21 cellular contexts compared by ENCODE assay signal in genomic region chr14:98501335-98501734, GRCh38.
DNase-seq lines count a peak whose midpoint lies in the region; ATAC-seq, FAIRE-seq and TF ChIP-seq lines count a peak whose summit lies in the region.
"Had no signal": no experiment of that assay in that cellular context is flagged by ENCODE, and none has a peak within 500 bp of the region (broad histone marks: within the 10 kb centered on the region; RNA-seq: fewer than 3 reads in every experiment).

No MANE protein-coding gene starts in this region.

- H3K27me3 ChIP-seq in breast epithelium, result no peaks in the 10 kb centered on the region
- no peaks in the 10 kb centered on the region for H3K27me3 ChIP-seq in bronchial epithelial cell (ENCODE audit: control insufficient read depth, insufficient read depth, low read length)
- H3K27me3 ChIP-seq in CD4-positive, alpha-beta T cell (ENCODE audit: control insufficient read depth, insufficient read depth, low read length), result no peaks in the 10 kb centered on the region
- H3K27me3 ChIP-seq: BE2C, SJCRH30 had no signal

- ATAC-seq in CD4-positive, alpha-beta T cell (ENCODE audit: poor library complexity), result no peak

- POLR2A ChIA-PET in MCF 10A (lab: Yijun Ruan, JAX), result interaction anchor here (0.8 to 1.5 kb wide), 4 partner anchors 30 to 598 kb away, joined by 3 to 6 read pairs (median 3); no protein-coding TSS in a partner anchor
- POLR2A ChIA-PET in CD4-positive, alpha-beta T cell (lab: Charles Lee), result no interaction called here

- peak; percentile 79 for DNase-seq in MCF 10A (ENCODE audit: unreplicated experiment)
- DNase-seq in breast epithelium (ENCODE audit: low spot score in 2 of 2), result no peak
- DNase-seq in bronchial epithelial cell (ENCODE audit: low read depth), result peak; percentile 94
- DNase-seq in mucosa of gallbladder (ENCODE audit: low spot score), result peak; percentile 41
- no peak for DNase-seq in dermis blood vessel endothelial cell
- DNase-seq in stimulated activated CD8-positive, alpha-beta memory T cell treated with anti-CD3 and anti-CD28 coated beads, Interleukin-4, amount 100 ng/mL, for 48 hours, result no peak
- DNase-seq in CD4-positive, alpha-beta T cell, result no peak
- no peak for DNase-seq in mesothelial cell of epicardium (ENCODE audit: low spot score in 2 of 2, unreplicated experiment in 2 of 2)
- DNase-seq: 8988T; BE2C; Calu3; CD4-positive, alpha-beta memory T cell; DMS53; MM.1S; NCI-H1092 treated with DMSO at 0.1 percent for 48 hours; NCI-H2107; NCI-H2227 treated with DMSO at 0.1 percent for 48 hours; NCI-H524 treated with DMSO at 0.1 percent for 48 hours; RPMI8226; SJCRH30 had no signal

- H3K27me3 Mint-ChIP-seq in MCF 10A (ENCODE audit: insufficient read depth, unreplicated experiment) (no peaks in the 10 kb centered on the region), mesothelial cell of epicardium (ENCODE audit: low read depth) (peaks cover 11% of the 10 kb centered on the region)
- no peaks in the 10 kb centered on the region for H3K27me3 Mint-ChIP-seq in CD4-positive, alpha-beta T cell
- H3K27me3 Mint-ChIP-seq: CD4-positive, alpha-beta memory T cell had no signal

- H3K4me1 ChIP-seq in breast epithelium, result no peaks in the 10 kb centered on the region
- H3K4me1 ChIP-seq: BE2C, SJCRH30 had no signal

- CTCF ChIA-PET in MCF 10A (lab: Yijun Ruan, JAX), result interaction anchor here (0.5 to 0.6 kb wide), 3 partner anchors 469 to 1934 kb away, joined by 3 to 5 read pairs (median 3); no protein-coding TSS in a partner anchor
- CTCF ChIA-PET in CD4-positive, alpha-beta T cell (lab: Charles Lee), result no interaction called here

- peaks cover 13% of the 10 kb centered on the region for H3K9me3 Mint-ChIP-seq in MCF 10A (ENCODE audit: unreplicated experiment)
- H3K9me3 Mint-ChIP-seq in CD4-positive, alpha-beta T cell, result no peaks in the 10 kb centered on the region
- no peaks in the 10 kb centered on the region for H3K9me3 Mint-ChIP-seq in mesothelial cell of epicardium
- H3K9me3 Mint-ChIP-seq: CD4-positive, alpha-beta memory T cell had no signal

- peak; percentile 98 for FAIRE-seq in bronchial epithelial cell (lab: Jason Lieb, UNC)
- FAIRE-seq: H1 had no signal

- H3K27ac Mint-ChIP-seq in MCF 10A (ENCODE audit: low read depth, unreplicated experiment) (peak overlapping the region; percentile 73), mesothelial cell of epicardium (no peak overlapping the region)
- no peak overlapping the region for H3K27ac Mint-ChIP-seq in CD4-positive, alpha-beta T cell

- TF ChIP-seq POLR2A in breast epithelium (IDR thresholded peaks at IDR 0.05), result no peak

- H3K4me1 Mint-ChIP-seq in MCF 10A (ENCODE audit: insufficient read depth, unreplicated experiment), result peaks cover 63% of the 10 kb centered on the region
- H3K4me1 Mint-ChIP-seq in CD4-positive, alpha-beta T cell (ENCODE audit: low read depth), result no peaks in the 10 kb centered on the region
- no peaks in the 10 kb centered on the region for H3K4me1 Mint-ChIP-seq in mesothelial cell of epicardium

- H3K4me3 Mint-ChIP-seq in MCF 10A (ENCODE audit: unreplicated experiment) (no peak overlapping the region), mesothelial cell of epicardium (no peak overlapping the region)
- no peak overlapping the region for H3K4me3 Mint-ChIP-seq in CD4-positive, alpha-beta T cell
- H3K4me3 Mint-ChIP-seq: CD4-positive, alpha-beta memory T cell had no signal

- no peak overlapping the region for H3K4me3 ChIP-seq in breast epithelium
- H3K4me3 ChIP-seq in bronchial epithelial cell (ENCODE audit: low read depth, low read length), result no peak overlapping the region
- H3K4me3 ChIP-seq: SJCRH30 had no signal

- no peaks in the 10 kb centered on the region for H3K9me3 ChIP-seq in breast epithelium
- H3K9me3 ChIP-seq in CD4-positive, alpha-beta T cell (ENCODE audit: control insufficient read depth, low read length), result no peaks in the 10 kb centered on the region
- H3K9me3 ChIP-seq: BE2C, SJCRH30 had no signal

- no TSS peak for BruUV-seq in MCF 10A (replicated peaks; lab: Mats Ljungman, UMichigan)

- H3K36me3 ChIP-seq in breast epithelium (no peaks in the 10 kb centered on the region), bronchial epithelial cell (ENCODE audit: control insufficient read depth, insufficient read depth, low read length) (no peaks in the 10 kb centered on the region)
- H3K36me3 ChIP-seq: BE2C, SJCRH30 had no signal

- no peak for TF ChIP-seq CTCF in MCF 10A (IDR thresholded peaks at IDR 0.05; ENCODE audit: unreplicated experiment)
- TF ChIP-seq CTCF in breast epithelium (IDR thresholded peaks at IDR 0.05), result no peak
- TF ChIP-seq CTCF in bronchial epithelial cell (IDR thresholded peaks at IDR 0.05; ENCODE audit: insufficient read depth, low read length, severe bottlenecking), result no peak
- no peak for TF ChIP-seq CTCF in CD4-positive, alpha-beta T cell (IDR thresholded peaks at IDR 0.05)
- TF ChIP-seq CTCF in mesothelial cell of epicardium (IDR thresholded peaks at IDR 0.05; ENCODE audit: unreplicated experiment), result no peak

- intact Hi-C loops in MCF 10A (cut with micrococcal nuclease), result no loop called here
- intact Hi-C loops in breast epithelium (cut with DNase I; ENCODE audit: low total_unique reads), result no loop called here
- intact Hi-C loops in CD4-positive, alpha-beta T cell (cut with DNase I, micrococcal nuclease), result no loop called here

- H3K36me3 Mint-ChIP-seq in MCF 10A (ENCODE audit: insufficient read depth, unreplicated experiment), result no peaks in the 10 kb centered on the region
- H3K36me3 Mint-ChIP-seq in CD4-positive, alpha-beta T cell (ENCODE audit: low read depth), result no peaks in the 10 kb centered on the region
- no peaks in the 10 kb centered on the region for H3K36me3 Mint-ChIP-seq in mesothelial cell of epicardium
- H3K36me3 Mint-ChIP-seq: CD4-positive, alpha-beta memory T cell had no signal

- no peak overlapping the region for H3K27ac ChIP-seq in breast epithelium
- no peak overlapping the region for H3K27ac ChIP-seq in CD4-positive, alpha-beta T cell (ENCODE audit: low read depth, low read length)
- H3K27ac ChIP-seq: SJCRH30 had no signal

Comparison
In these comparisons a context has a peak if more than half of its experiments do, and no peak if none do; other contexts are left out.
1. DNase-seq: peak in MCF 10A (single experiment), bronchial epithelial cell (single experiment) and mucosa of gallbladder (single experiment); none in breast epithelium (0 of 2), dermis blood vessel endothelial cell (single experiment), stimulated activated CD8-positive, alpha-beta memory T cell treated with anti-CD3 and anti-CD28 coated beads, Interleukin-4, amount 100 ng/mL, for 48 hours (single experiment), CD4-positive, alpha-beta T cell (0 of 10) and mesothelial cell of epicardium (0 of 2).